ENCODE assay signal across 18 cellular contexts in genomic region chr1:35603941-35604340, GRCh38. TPM values are rescaled to one million over a fixed set of nuclear protein-coding genes. Genes with fewer than 3 reads are reported as not detected.
A peak's percentile ranks its signal among the peaks of the same experiment; 100 is the strongest.
DNase-seq lines count a peak whose midpoint lies in the region; TF ChIP-seq lines count a peak whose summit lies in the region.
"Had no signal": no experiment of that assay in that cellular context is flagged by ENCODE, and none has a peak within 500 bp of the region (broad histone marks: within the 10 kb centered on the region; RNA-seq: fewer than 3 reads in every experiment).

No MANE protein-coding gene starts in this region.

- peaks cover 19% of the 10 kb centered on the region for H3K79me1 ChIP-seq in trophoblast cell (ENCODE audit: low read length)

- in situ Hi-C loops in SK-MEL-5 (cut with HindIII; ENCODE audit: low pct_unique_long_range_greater_than_20kb, low sequenced_read_pairs), result no loop called here

- H2AFZ ChIP-seq in trophoblast cell (ENCODE audit: insufficient read depth, low read length, poor library complexity), result no peak overlapping the region

- no peak overlapping the region for H3K23ac ChIP-seq in trophoblast cell (ENCODE audit: low read length)

- no peak overlapping the region for H3K9ac ChIP-seq in trophoblast cell (ENCODE audit: low read length)

- no peak overlapping the region for H3K14ac ChIP-seq in trophoblast cell (ENCODE audit: low read length)

- H4K91ac ChIP-seq in trophoblast cell (ENCODE audit: low read depth, low read length), result peak overlapping the region; percentile 74

- peak overlapping the region; percentile 56 for H2BK12ac ChIP-seq in trophoblast cell (ENCODE audit: low read length)

- no peaks in the 10 kb centered on the region for H3K27me3 ChIP-seq in trophoblast cell (ENCODE audit: insufficient read depth, low read length)

- peak overlapping the region; percentile 49 for H2BK5ac ChIP-seq in trophoblast cell (ENCODE audit: low read depth, low read length, poor library complexity)

- peaks cover 3% of the 10 kb centered on the region; the same call in 1 of the 2 replicates for H3K9me3 Mint-ChIP-seq in HFFc6
- H3K9me3 Mint-ChIP-seq: IgD-negative memory B cell had no signal

- H3K4me1 ChIP-seq in trophoblast cell (ENCODE audit: control insufficient read depth in 1 of 2, insufficient read depth in 2 of 2, low read length in 2 of 2), result peaks cover 25 to 27% of the 10 kb centered on the region in 2 experiments

- H3K4me2 ChIP-seq in trophoblast cell (ENCODE audit: low read length), result no peak overlapping the region

- H3K4me1 Mint-ChIP-seq in HFFc6 (ENCODE audit: low read depth), result peaks cover 50% of the 10 kb centered on the region

- no peak overlapping the region for H3K18ac ChIP-seq in trophoblast cell (ENCODE audit: low read length)

- H3K27me3 Mint-ChIP-seq in HFFc6 (ENCODE audit: insufficient read depth), result no peaks in the 10 kb centered on the region; the same call in 1 of the 2 replicates
- H3K27me3 Mint-ChIP-seq: IgD-negative memory B cell had no signal

- H3K36me3 ChIP-seq in trophoblast cell (ENCODE audit: control insufficient read depth in 1 of 2, insufficient read depth in 2 of 2, low read length in 2 of 2), result peaks cover 9 to 19% of the 10 kb centered on the region in 2 experiments

- DNase-seq in HFFc6 (no peak), SK-MEL-5 (ENCODE audit: low read depth, low spot score) (peak; percentile 10), fibroblast of pulmonary artery (ENCODE audit: low read depth) (peak; percentile 34), trophoblast cell (no peak), T-helper 2 cell (no peak), OCI-M1 (lab: John Stamatoyannopoulos, UW) (no peak)
- no peak for DNase-seq in stimulated activated naive CD4-positive, alpha-beta T cell (lab: John Stamatoyannopoulos, UW)
- DNase-seq: ACHN, AML-193, DMS79, Kasumi-1, MM.1S, NCI-H1105, NCI-H2081 treated with DMSO at 0.1 percent for 48 hours, Right ventricle myocardium superior had no signal

- TF ChIP-seq CTCF in HFFc6 (IDR thresholded peaks at IDR 0.05), result no peak
- no peak for TF ChIP-seq CTCF in fibroblast of pulmonary artery (IDR thresholded peaks at IDR 0.05; ENCODE audit: low read length, missing control alignments)

- no peaks in the 10 kb centered on the region for H3K9me3 ChIP-seq in trophoblast cell (ENCODE audit: insufficient read depth, low read depth, low read length)

- no peaks in the 10 kb centered on the region for H3K79me2 ChIP-seq in trophoblast cell (ENCODE audit: control insufficient read depth, insufficient read depth, low read length, poor library complexity)

- peak overlapping the region; percentile 44 for H2BK120ac ChIP-seq in trophoblast cell (ENCODE audit: insufficient read depth, low read length, poor library complexity)

- H3K36me3 Mint-ChIP-seq in HFFc6 (ENCODE audit: low read depth), result peaks cover 45% of the 10 kb centered on the region

- peak overlapping the region; percentile 39 for H3K27ac Mint-ChIP-seq in HFFc6

- H3K4me3 ChIP-seq in fibroblast of pulmonary artery (replicated peaks; ENCODE audit: low read depth, low read length) (no peak overlapping the region), trophoblast cell (ENCODE audit: low read depth, low read length) (no peak overlapping the region)

- H3K4me3 Mint-ChIP-seq in HFFc6, result no peak overlapping the region

- H4K8ac ChIP-seq in trophoblast cell (ENCODE audit: low read depth, low read length), result peak overlapping the region; percentile 28

- H4K12ac ChIP-seq in trophoblast cell (ENCODE audit: low read depth, low read length), result no peak overlapping the region

- peak overlapping the region; percentile 93 for H3K27ac ChIP-seq in trophoblast cell (ENCODE audit: low read depth, low read length)
- H3K27ac ChIP-seq: C4-2B had no signal

- no peak overlapping the region for H2AK5ac ChIP-seq in trophoblast cell (ENCODE audit: low read length)

- H3K4ac ChIP-seq in trophoblast cell (ENCODE audit: low read depth, low read length), result peak overlapping the region; percentile 34

- WGBS in trophoblast cell (ENCODE audit: extremely low coverage, insufficient coverage, insufficient read length), result no CpG with 5 or more reads among the region's 4 CpGs

RNA-seq across cellular contexts. Expression of gene TFAP2E, which starts 30.8 kb away (rescaled TPM):
- under 1 TPM; 0.11 to 0.21 (median 0.13) TPM for total RNA-seq in HFFc6 (2021; fragmentation: NEBNext Ultra II Directional; extraction: Animal tissue kit (Norgen Biotek cat#: 25700))
- 1.3 TPM in 2 replicates for total RNA-seq in SK-MEL-5 (2014; rRNA removed; shearing (Covaris generic))
- 1.5 and 2.4 TPM in 2 replicates for polyA plus RNA-seq in SK-MEL-5 (2015; cell fraction: cytosol; rRNA removed)
- 1.3 and 5.1 TPM in 2 replicates for polyA plus RNA-seq in SK-MEL-5 (2015; cell fraction: nucleus; rRNA removed)
- polyA plus RNA-seq in trophoblast cell (2013), result 3.7 and 4.0 TPM in 2 replicates
- total RNA-seq: G401 had no signal

RNA-seq across cellular contexts. Expression of gene PSMB2, which starts 37.4 kb away (rescaled TPM):
- 100 to 1,000 TPM in 3 of 6 experiments, 10 to 100 TPM in 3; 80.8 to 117 (median 98.1) TPM for total RNA-seq in HFFc6 (2021; fragmentation: NEBNext Ultra II Directional; extraction: Animal tissue kit (Norgen Biotek cat#: 25700))
- total RNA-seq in SK-MEL-5 (2014; rRNA removed; shearing (Covaris generic)), result 28.3 and 33.7 TPM in 2 replicates
- 57.0 and 64.1 TPM in 2 replicates for polyA plus RNA-seq in SK-MEL-5 (2015; cell fraction: cytosol; rRNA removed)
- polyA plus RNA-seq in SK-MEL-5 (2015; cell fraction: nucleus; rRNA removed), result 16.8 and 19.5 TPM in 2 replicates
- 186 and 201 TPM in 2 replicates for polyA plus RNA-seq in trophoblast cell (2013)

RNA-seq across cellular contexts. Expression of gene NCDN, which starts 46.3 kb away (rescaled TPM):
- total RNA-seq in HFFc6 (2021; fragmentation: NEBNext Ultra II Directional; extraction: Animal tissue kit (Norgen Biotek cat#: 25700)), result 10 to 100 TPM; 43.4 to 63.2 (median 49.0) TPM
- total RNA-seq in SK-MEL-5 (2014; rRNA removed; shearing (Covaris generic)), result 13.4 and 16.2 TPM in 2 replicates
- polyA plus RNA-seq in SK-MEL-5 (2015; cell fraction: cytosol; rRNA removed), result 52.8 and 59.0 TPM in 2 replicates
- polyA plus RNA-seq in SK-MEL-5 (2015; cell fraction: nucleus; rRNA removed), result 45.8 and 48.9 TPM in 2 replicates
- 9.3 and 9.4 TPM in 2 replicates for polyA plus RNA-seq in trophoblast cell (2013)

RNA-seq across cellular contexts. Expression of gene KIAA0319L, which starts 46.7 kb away (rescaled TPM):
- total RNA-seq in HFFc6 (2021; fragmentation: NEBNext Ultra II Directional; extraction: Animal tissue kit (Norgen Biotek cat#: 25700)), result 10 to 100 TPM; 30.5 to 39.0 (median 31.8) TPM
- total RNA-seq in SK-MEL-5 (2014; rRNA removed; shearing (Covaris generic)), result 43.8 and 53.4 TPM in 2 replicates
- 62.6 and 82.3 TPM in 2 replicates for polyA plus RNA-seq in SK-MEL-5 (2015; cell fraction: cytosol; rRNA removed)
- polyA plus RNA-seq in SK-MEL-5 (2015; cell fraction: nucleus; rRNA removed), result 102 and 112 TPM in 2 replicates
- 30.4 and 30.6 TPM in 2 replicates for polyA plus RNA-seq in trophoblast cell (2013)

Comparison
In these comparisons a context has a peak if more than half of its experiments do, and no peak if none do; other contexts are left out.
1. DNase-seq: peak in SK-MEL-5 (single experiment) and fibroblast of pulmonary artery (single experiment); none in HFFc6 (single experiment), trophoblast cell (0 of 2), stimulated activated naive CD4-positive, alpha-beta T cell (0 of 6), T-helper 2 cell (0 of 5) and OCI-M1 (single experiment).